30 cellular contexts compared by ENCODE assay signal in genomic region chrX:126339926-126340325, GRCh38.
A peak's percentile ranks its signal among the peaks of the same experiment; 100 is the strongest.
DNase-seq lines count a peak whose midpoint lies in the region; FAIRE-seq and TF ChIP-seq lines count a peak whose summit lies in the region.
"Had no signal": no experiment of that assay in that cellular context is flagged by ENCODE, and none has a peak within 500 bp of the region (broad histone marks: within the 10 kb centered on the region; RNA-seq: fewer than 3 reads in every experiment).

No MANE protein-coding gene starts in this region.

- no peak overlapping the region for H3K4me3 Mint-ChIP-seq in activated naive CD4-positive, alpha-beta T cell treated with anti-CD3 and anti-CD28 coated beads for 36 hours
- H3K4me3 Mint-ChIP-seq: CD4-positive, alpha-beta T cell; T-helper 2 cell treated with Interferon-gamma antibody and Interleukin-4, amounts not matched to agents 5 μg/mL and 100 μg/mL, for 36 hours had no signal

- intact Hi-C loops in activated naive CD4-positive, alpha-beta T cell treated with anti-CD3 and anti-CD28 coated beads for 36 hours (cut with micrococcal nuclease): no loop called here

- TF ChIP-seq CTCF in DOHH2 (IDR thresholded peaks at IDR 0.05; ENCODE audit: low read depth, low read length, poor library complexity, severe bottlenecking) (no peak), SU-DHL-6 (IDR thresholded peaks at IDR 0.05; ENCODE audit: insufficient read depth, low read length, poor library complexity, severe bottlenecking) (no peak)

- H3K9me2 ChIP-seq in DOHH2 (replicated peaks; ENCODE audit: control insufficient read depth, low read length): no peaks in the 10 kb centered on the region
- no peaks in the 10 kb centered on the region for H3K9me2 ChIP-seq in SU-DHL-6 (replicated peaks; ENCODE audit: insufficient read depth, low read length)

- CTCF ChIA-PET in activated naive CD4-positive, alpha-beta T cell treated with anti-CD3 and anti-CD28 coated beads for 36 hours (lab: Charles Lee): no interaction called here

- H3K79me2 ChIP-seq in DOHH2 (ENCODE audit: control insufficient read depth, low read length): no peaks in the 10 kb centered on the region
- H3K79me2 ChIP-seq in SU-DHL-6 (ENCODE audit: insufficient read depth, low read length): 0 out of 2 replicates have a peak, but pooled peaks cover 6% of the 10 kb centered on the region

- H3F3A ChIP-seq in DOHH2 (ENCODE audit: control insufficient read depth, insufficient read depth) (no peaks in the 10 kb centered on the region), SU-DHL-6 (ENCODE audit: insufficient read depth) (peaks cover 12% of the 10 kb centered on the region; the same call in 1 of the 2 replicates)

- no peak for TF ChIP-seq POLR2A in GM12891 (IDR thresholded peaks at IDR 0.05; ENCODE audit: low read depth, low read length)

- H3K36me3 Mint-ChIP-seq in activated naive CD4-positive, alpha-beta T cell treated with anti-CD3 and anti-CD28 coated beads for 36 hours (ENCODE audit: low read depth): no peaks in the 10 kb centered on the region

- H3K27ac Mint-ChIP-seq in activated naive CD4-positive, alpha-beta T cell treated with anti-CD3 and anti-CD28 coated beads for 36 hours: no peak overlapping the region
- H3K27ac Mint-ChIP-seq: CD4-positive, alpha-beta T cell; T-helper 2 cell treated with Interferon-gamma antibody and Interleukin-4, amounts not matched to agents 5 μg/mL and 100 μg/mL, for 36 hours had no signal

- FAIRE-seq in GM12891 (lab: Jason Lieb, UNC): peak; percentile 9
- FAIRE-seq: H54, HTR-8/SVneo, K562 had no signal

- H3K4me2 ChIP-seq in DOHH2 (ENCODE audit: low read length) (peak overlapping the region; percentile 54), SU-DHL-6 (ENCODE audit: low read depth, low read length, poor library complexity, severe bottlenecking) (peak overlapping the region; percentile 91)
- H3K4me2 ChIP-seq: A549 had no signal

- H2AFZ ChIP-seq in SU-DHL-6 (ENCODE audit: low read depth, low read length, severe bottlenecking): no peak overlapping the region

- DNase-seq in GM12891 (ENCODE audit: insufficient read length, low spot score): no peak
- peak; percentile 79 for DNase-seq in MV-4-11 (lab: John Stamatoyannopoulos, UW)
- no peak for DNase-seq in activated T-cell treated with anti-CD3 and anti-CD28 coated beads, Interleukin-2, amount 50 U/mL, for 48 hours
- DNase-seq in activated naive CD4-positive, alpha-beta T cell treated with anti-CD3 and anti-CD28 coated beads for 36 hours: no peak
- no peak for DNase-seq in HT-29 (ENCODE audit: low spot score)
- DNase-seq: AML-193; CD4-positive, alpha-beta T cell; DMS53; EL; GDM1; MG63; NCI-H1092 treated with DMSO at 0.1 percent for 48 hours; NCI-H1436; NCI-H187; NCI-H2081 treated with DMSO at 0.1 percent for 48 hours; NCI-H2171; NCI-H226; NCI-H510A; NCI-H69; Peyer's patch; T-helper 1 cell had no signal

- H3K9me3 Mint-ChIP-seq in activated naive CD4-positive, alpha-beta T cell treated with anti-CD3 and anti-CD28 coated beads for 36 hours: no peaks in the 10 kb centered on the region
- H3K9me3 Mint-ChIP-seq: CD4-positive, alpha-beta T cell; T-helper 2 cell treated with Interferon-gamma antibody and Interleukin-4, amounts not matched to agents 5 μg/mL and 100 μg/mL, for 36 hours had no signal

- H3K27ac ChIP-seq in DOHH2 (ENCODE audit: low read depth, low read length): peak overlapping the region; percentile 74
- H3K27ac ChIP-seq in SU-DHL-6 (ENCODE audit: low read depth, low read length): peak overlapping the region; percentile 95
- H3K27ac ChIP-seq: A549, Peyer's patch, SJSA1 had no signal

- peak overlapping the region; percentile 60 for H3K9ac ChIP-seq in SU-DHL-6 (ENCODE audit: low read length)

- H3K4me3 ChIP-seq in DOHH2 (ENCODE audit: low read length) (0 out of 2 replicates have a peak overlapping the region, but pooled peaks have one; percentile 22), SU-DHL-6 (ENCODE audit: insufficient read depth, low read length, poor library complexity, severe bottlenecking) (peak overlapping the region; percentile 67)
- H3K4me3 ChIP-seq: A549; BLaER1 treated with 17β-estradiol and CSF1 and Interleukin-3, amounts not matched to agents 10 nM and 100 nM; K562; MG63; Peyer's patch; SJSA1 had no signal

- no peaks in the 10 kb centered on the region for H3K27me3 ChIP-seq in DOHH2 (ENCODE audit: control insufficient read depth, low read length)
- no peaks in the 10 kb centered on the region for H3K27me3 ChIP-seq in SU-DHL-6 (ENCODE audit: low read length)
- H3K27me3 ChIP-seq: MG63, Peyer's patch, SJSA1 had no signal

- H3K36me3 ChIP-seq in DOHH2 (ENCODE audit: control insufficient read depth, low read length) (no peaks in the 10 kb centered on the region), SU-DHL-6 (ENCODE audit: low read length) (no peaks in the 10 kb centered on the region)
- H3K36me3 ChIP-seq: BLaER1 treated with 17β-estradiol and CSF1 and Interleukin-3, amounts not matched to agents 10 nM and 100 nM; MG63; Peyer's patch; SJSA1 had no signal

- H4K20me1 ChIP-seq in DOHH2 (ENCODE audit: control insufficient read depth, insufficient read depth, low read depth, low read length) (no peaks in the 10 kb centered on the region), SU-DHL-6 (ENCODE audit: low read depth, low read length) (no peaks in the 10 kb centered on the region)

- no peaks in the 10 kb centered on the region for H3K9me3 ChIP-seq in DOHH2 (ENCODE audit: control insufficient read depth, insufficient read depth, low read length)
- H3K9me3 ChIP-seq in SU-DHL-6 (ENCODE audit: insufficient read depth, low read length): no peaks in the 10 kb centered on the region
- H3K9me3 ChIP-seq: A549, MG63, Peyer's patch, SJSA1 had no signal

- H3K27me3 Mint-ChIP-seq in activated naive CD4-positive, alpha-beta T cell treated with anti-CD3 and anti-CD28 coated beads for 36 hours (ENCODE audit: low read depth): no peaks in the 10 kb centered on the region
- H3K27me3 Mint-ChIP-seq: CD4-positive, alpha-beta T cell had no signal

- no peaks in the 10 kb centered on the region for H3K4me1 Mint-ChIP-seq in activated naive CD4-positive, alpha-beta T cell treated with anti-CD3 and anti-CD28 coated beads for 36 hours (ENCODE audit: low read depth)

- H3K4me1 ChIP-seq in DOHH2 (ENCODE audit: control insufficient read depth, low read length): peaks cover 36% of the 10 kb centered on the region
- H3K4me1 ChIP-seq: A549, Peyer's patch, SJSA1 had no signal

TF ChIP-seq in GM12891, 5 proteins besides CTCF, POLR2A, EP300 and RAD21:
- TF ChIP-seq TAF1 (IDR thresholded peaks at IDR 0.05; ENCODE audit: low read depth, low read length): no peak
- TF ChIP-seq POU2F2 (IDR thresholded peaks at IDR 0.05; ENCODE audit: low read depth, low read length): no peak
- no peak for TF ChIP-seq POLR2AphosphoS5 (IDR thresholded peaks at IDR 0.05; ENCODE audit: low read depth, low read length)
- TF ChIP-seq PAX5 (IDR thresholded peaks at IDR 0.05; ENCODE audit: insufficient read depth, low read length, severe bottlenecking): no peak
- TF ChIP-seq SPI1 (IDR thresholded peaks at IDR 0.05; ENCODE audit: low read depth, low read length): no peak
